ENCODE assay signal across 30 cellular contexts in genomic region chr1:6526316-6526715, GRCh38. TPM values are rescaled to one million over a fixed set of nuclear protein-coding genes. Genes with fewer than 3 reads are reported as not detected.
"Had no signal": no experiment of that assay in that cellular context is flagged by ENCODE, and none has a peak within 500 bp of the region (broad histone marks: within the 10 kb centered on the region; RNA-seq: fewer than 3 reads in every experiment).

No MANE protein-coding gene starts in this region.

- H3K9me2 ChIP-seq: SK-N-SH had no signal

- H3K27ac Mint-ChIP-seq: activated CD4-positive, alpha-beta T cell treated with anti-CD3 and anti-CD28 coated beads for 36 hours; activated CD4-positive, alpha-beta T cell treated with anti-CD3 and anti-CD28 coated beads, Interleukin-2, amount 10 ng/mL, durations not matched to agents 7 days and 5 days; activated CD8-positive, alpha-beta T cell treated with anti-CD3 and anti-CD28 coated beads, Interleukin-2, amount 10 ng/mL, durations not matched to agents 7 days and 5 days; activated naive CD4-positive, alpha-beta T cell treated with anti-CD3 and anti-CD28 coated beads, Interleukin-2, amount 50 U/mL, for 24 hours; IgD-negative memory B cell; T-helper 1 cell treated with Interleukin-12 subunit alpha and Interleukin-12 subunit beta and Interleukin-4 antibody, amounts not matched to agents 30 μg/mL and 1 μg/mL, for 36 hours; T-helper 2 cell treated with Interferon-gamma antibody and Interleukin-4, amounts not matched to agents 5 μg/mL and 100 μg/mL, for 36 hours had no signal

- H3K4me3 ChIP-seq: cardiac muscle cell, Peyer's patch, SJSA1 had no signal

- H3K4me3 Mint-ChIP-seq: activated CD4-positive, alpha-beta T cell treated with anti-CD3 and anti-CD28 coated beads for 36 hours; activated CD4-positive, alpha-beta T cell treated with anti-CD3 and anti-CD28 coated beads, Interleukin-2, amount 10 ng/mL, durations not matched to agents 7 days and 5 days; activated CD8-positive, alpha-beta T cell treated with anti-CD3 and anti-CD28 coated beads, Interleukin-2, amount 10 ng/mL, durations not matched to agents 7 days and 5 days; activated naive CD4-positive, alpha-beta T cell treated with anti-CD3 and anti-CD28 coated beads, Interleukin-2, amount 50 U/mL, for 24 hours; activated T-cell treated with anti-CD3 and anti-CD28 coated beads, Interleukin-2, amount 50 U/mL, for 4 hours; T-helper 1 cell treated with Interleukin-12 subunit alpha and Interleukin-12 subunit beta and Interleukin-4 antibody, amounts not matched to agents 30 μg/mL and 1 μg/mL, for 36 hours; T-helper 2 cell treated with Interferon-gamma antibody and Interleukin-4, amounts not matched to agents 5 μg/mL and 100 μg/mL, for 36 hours had no signal

- H3K4me2 ChIP-seq: SK-N-SH had no signal

- H3K4me1 ChIP-seq: Peyer's patch, SJSA1 had no signal

- H3K27me3 Mint-ChIP-seq: activated CD4-positive, alpha-beta T cell treated with anti-CD3 and anti-CD28 coated beads for 36 hours; activated CD4-positive, alpha-beta T cell treated with anti-CD3 and anti-CD28 coated beads, Interleukin-2, amount 10 ng/mL, durations not matched to agents 7 days and 5 days; activated naive CD4-positive, alpha-beta T cell treated with anti-CD3 and anti-CD28 coated beads, Interleukin-2, amount 50 U/mL, for 24 hours; IgD-negative memory B cell had no signal

- H3K27ac ChIP-seq: cardiac muscle cell, Peyer's patch, SJSA1 had no signal

- H3K9me3 Mint-ChIP-seq: activated CD4-positive, alpha-beta T cell treated with anti-CD3 and anti-CD28 coated beads, Interleukin-2, amount 10 ng/mL, durations not matched to agents 7 days and 5 days; activated naive CD4-positive, alpha-beta T cell treated with anti-CD3 and anti-CD28 coated beads, Interleukin-2, amount 50 U/mL, for 24 hours; activated T-cell treated with anti-CD3 and anti-CD28 coated beads, Interleukin-2, amount 50 U/mL, for 4 hours; IgD-negative memory B cell; T-helper 1 cell treated with Interleukin-12 subunit alpha and Interleukin-12 subunit beta and Interleukin-4 antibody, amounts not matched to agents 30 μg/mL and 1 μg/mL, for 36 hours; T-helper 2 cell treated with Interferon-gamma antibody and Interleukin-4, amounts not matched to agents 5 μg/mL and 100 μg/mL, for 36 hours had no signal

- ATAC-seq: activated CD4-positive, alpha-beta T cell treated with anti-CD3 and anti-CD28 coated beads for 36 hours; activated CD4-positive, CD25-positive, alpha-beta regulatory T cell treated with anti-CD3 and anti-CD28 coated beads, Interleukin-2, amount 50 U/mL, for 24 hours; activated CD8-positive, alpha-beta T cell treated with anti-CD3 and anti-CD28 coated beads, Interleukin-2, amount 10 ng/mL, durations not matched to agents 7 days and 5 days; activated T-cell treated with anti-CD3 and anti-CD28 coated beads, Interleukin-2, amount 50 U/mL, for 4 hours; PC-3 had no signal

- DNase-seq: activated CD4-positive, alpha-beta T cell treated with anti-CD3 and anti-CD28 coated beads for 36 hours; activated CD4-positive, alpha-beta T cell treated with anti-CD3 and anti-CD28 coated beads, Interleukin-2, amount 10 ng/mL, durations not matched to agents 7 days and 5 days; activated CD4-positive, alpha-beta T cell treated with anti-CD3 and anti-CD28 coated beads, Interleukin-2, amount 50 U/mL, for 48 hours; activated CD8-positive, alpha-beta T cell treated with anti-CD3 and anti-CD28 coated beads, Interleukin-2, amount 10 ng/mL, durations not matched to agents 7 days and 5 days; activated effector memory CD4-positive, alpha-beta T cell treated with anti-CD3 and anti-CD28 coated beads, Interleukin-2, amount 50 U/mL, for 16 hours; activated naive CD4-positive, alpha-beta T cell treated with Interleukin-2 at 50 U/mL for 16 hours; activated T-cell treated with anti-CD3 and anti-CD28 coated beads, Interleukin-2, amount 50 U/mL, for 4 hours; Karpas-422; KBM-7; NCI-H1105; NCI-H1417 treated with DMSO at 0.1 percent for 48 hours; NCI-H1930; NCI-H2081 treated with DMSO at 0.1 percent for 48 hours; NCI-H345; NCI-H524 treated with DMSO at 0.1 percent for 48 hours; PC-3; Peyer's patch; RPMI8226; SHP77 treated with DMSO at 0.1 percent for 48 hours; SK-N-SH had no signal

- H3K9me3 ChIP-seq: Peyer's patch, SJSA1, SK-N-SH had no signal

- H3K4me1 Mint-ChIP-seq: activated CD4-positive, alpha-beta T cell treated with anti-CD3 and anti-CD28 coated beads for 36 hours; activated CD4-positive, alpha-beta T cell treated with anti-CD3 and anti-CD28 coated beads, Interleukin-2, amount 10 ng/mL, durations not matched to agents 7 days and 5 days; activated naive CD4-positive, alpha-beta T cell treated with anti-CD3 and anti-CD28 coated beads, Interleukin-2, amount 50 U/mL, for 24 hours; IgD-negative memory B cell had no signal

RNA-seq across cellular contexts. Expression of gene TAS1R1, which starts 28.8 kb away (rescaled TPM):
- total RNA-seq: activated CD4-positive, alpha-beta T cell treated with anti-CD3 and anti-CD28 coated beads, Interleukin-2, amount 10 ng/mL, durations not matched to agents 7 days and 5 days; activated CD8-positive, alpha-beta T cell treated with anti-CD3 and anti-CD28 coated beads, Interleukin-2, amount 10 ng/mL, durations not matched to agents 7 days and 5 days; activated T-cell treated with anti-CD3 and anti-CD28 coated beads, Interleukin-2, amount 50 U/mL, for 4 hours; aorta; cardiac muscle cell; MCF 10A; NCI-H460; PC-3; Peyer's patch; SJSA1 had no signal
